ENCODE assay signal across 18 cellular contexts in genomic region chr20:32842688-32843524, GRCh38. TPM values are rescaled to one million over a fixed set of nuclear protein-coding genes. Genes with fewer than 3 reads are reported as not detected.
DNase-seq lines count a peak whose midpoint lies in the region; ATAC-seq, FAIRE-seq and TF ChIP-seq lines count a peak whose summit lies in the region.
"Had no signal": no experiment of that assay in that cellular context is flagged by ENCODE, and none has a peak within 500 bp of the region (broad histone marks: within the 10 kb centered on the region; RNA-seq: fewer than 3 reads in every experiment).

No MANE protein-coding gene starts in this region.

- DNase-seq in activated T-cell treated with anti-CD3 and anti-CD28 coated beads, Interleukin-2, amount 50 U/mL, for 24 hours = no peak
- DNase-seq in activated T-cell treated with anti-CD3 and anti-CD28 coated beads for 4 hours (no peak), H9 (no peak), body of pancreas (peak in 3 of 4 donors; percentile 20 to 45 (median 31)), pancreas (peak in 1 of 6 donors; percentile 38), DMS 273 (lab: John Stamatoyannopoulos, UW; ENCODE audit: unreplicated experiment) (no peak), GM23248 (no peak)
- DNase-seq: COR-L47, EL, NCI-H187, NCI-H526 treated with DMSO at 0.1 percent for 48 hours, SHP77 had no signal

- H2AK5ac ChIP-seq in H9 (ENCODE audit: insufficient read length, low read length) = no peak overlapping the region

- no peaks in the 10 kb centered on the region for H3K9me3 Mint-ChIP-seq in activated T-cell treated with anti-CD3 and anti-CD28 coated beads, Interleukin-2, amount 50 U/mL, for 24 hours
- no peaks in the 10 kb centered on the region for H3K9me3 Mint-ChIP-seq in H9

- H3K4me1 ChIP-seq in H9 (ENCODE audit: insufficient read depth, low read length) (no peaks in the 10 kb centered on the region), body of pancreas (peaks cover 17% of the 10 kb centered on the region), pancreas (peaks cover 0 to 5% (median 0%) of the 10 kb centered on the region in 3 donors), GM23248 (ENCODE audit: insufficient read depth) (peaks cover 8% of the 10 kb centered on the region; the same call in 1 of the 2 replicates)
- H3K4me1 ChIP-seq: HAP-1 had no signal

- H3K36me3 ChIP-seq in body of pancreas (replicated peaks in 1 of 2; ENCODE audit: insufficient read depth in 1 of 2, low read depth in 2 of 2) (peaks cover 0 to 25% of the 10 kb centered on the region in 2 donors), pancreas (peaks cover 0 to 28% (median 15%) of the 10 kb centered on the region in 3 donors), GM23248 (ENCODE audit: low read depth) (peaks cover 52% of the 10 kb centered on the region)

- H3K4me2 ChIP-seq in H9 (ENCODE audit: insufficient read depth, insufficient read length, low read length) (no peak overlapping the region), GM23248 (ENCODE audit: unreplicated experiment) (no peak overlapping the region)
- H3K4me2 ChIP-seq: BLaER1 treated with 17β-estradiol and CSF1 and Interleukin-3, amounts not matched to agents 10 nM and 100 nM had no signal

- peak overlapping the region; percentile 70 for H3K27ac Mint-ChIP-seq in activated T-cell treated with anti-CD3 and anti-CD28 coated beads, Interleukin-2, amount 50 U/mL, for 24 hours
- H3K27ac Mint-ChIP-seq in H9 = peak overlapping the region in 2 of 3 experiments; percentile 5 to 20; a peak in 1 of 7 replicates

- TF ChIP-seq CTCF in H9 (conservative IDR thresholded peaks at IDR 0.05) (no peak), body of pancreas (IDR thresholded peaks at IDR 0.05) (no peak), pancreas (IDR thresholded peaks at IDR 0.05) (no peak)

- no peak overlapping the region for H4K8ac ChIP-seq in H9 (replicated peaks; ENCODE audit: insufficient read length, low read depth, low read length)

- no peaks in the 10 kb centered on the region for H3K23me2 ChIP-seq in H9 (ENCODE audit: insufficient read length, low read depth, low read length, poor library complexity, severe bottlenecking)

- H4K91ac ChIP-seq in H9 (ENCODE audit: insufficient read length, low read depth, low read length) = no peak overlapping the region

- no peak overlapping the region for H3K56ac ChIP-seq in H9 (ENCODE audit: insufficient read length, low read depth, low read length)

- peak; percentile 62 for ATAC-seq in body of pancreas
- peak; percentile 74 to 90 (median 80) for ATAC-seq in pancreas
- no peak for ATAC-seq in HG03378 (IDR thresholded peaks at IDR 0.05; ENCODE audit: unreplicated experiment)
- ATAC-seq: K562 had no signal

- H3K27ac ChIP-seq in H9 (ENCODE audit: insufficient read length, low read depth, low read length) = no peak overlapping the region
- peak overlapping the region in 2 of 4 donors; percentile 46 to 48 for H3K27ac ChIP-seq in body of pancreas
- H3K27ac ChIP-seq in pancreas = peak overlapping the region in 1 of 4 donors; percentile 17
- H3K27ac ChIP-seq in GM23248 = no peak overlapping the region
- H3K27ac ChIP-seq: BLaER1 treated with 17β-estradiol and CSF1 and Interleukin-3, amounts not matched to agents 10 nM and 100 nM had no signal

- no peak overlapping the region for H2BK15ac ChIP-seq in H9 (ENCODE audit: low read depth, low read length)

- H3K9ac ChIP-seq in H9 (ENCODE audit: extremely low read depth, insufficient read length, low read length) = no peak overlapping the region
- no peak overlapping the region for H3K9ac ChIP-seq in GM23248
- H3K9ac ChIP-seq: BLaER1 treated with 17β-estradiol and CSF1 and Interleukin-3, amounts not matched to agents 10 nM and 100 nM had no signal

- no peak overlapping the region for H2BK120ac ChIP-seq in H9 (ENCODE audit: low read depth, low read length, poor library complexity, severe bottlenecking)

- no peak overlapping the region for H3K4me3 ChIP-seq in body of pancreas
- no peak overlapping the region for H3K4me3 ChIP-seq in pancreas
- H3K4me3 ChIP-seq in GM23248 = no peak overlapping the region
- H3K4me3 ChIP-seq: BLaER1 treated with 17β-estradiol and CSF1 and Interleukin-3, amounts not matched to agents 10 nM and 100 nM; HAP-1; K562 had no signal

- no peaks in the 10 kb centered on the region for H3K9me2 ChIP-seq in GM23248 (ENCODE audit: insufficient read depth)

- TF ChIP-seq POLR2A in body of pancreas (IDR thresholded peaks at IDR 0.05) = no peak

- no peak overlapping the region for H2BK20ac ChIP-seq in H9 (ENCODE audit: low read depth, low read length, poor library complexity, severe bottlenecking)

- peaks cover 93% of the 10 kb centered on the region for H3K36me3 Mint-ChIP-seq in activated T-cell treated with anti-CD3 and anti-CD28 coated beads, Interleukin-2, amount 50 U/mL, for 24 hours (ENCODE audit: low read depth)
- peaks cover 62 to 85% (median 73%) of the 10 kb centered on the region in 3 experiments; a peak in 6 of 7 replicates for H3K36me3 Mint-ChIP-seq in H9 (ENCODE audit: insufficient read depth in 1 of 3, low read depth in 3 of 3)

- no peaks in the 10 kb centered on the region for H4K20me1 ChIP-seq in H9 (ENCODE audit: control insufficient read depth, insufficient read depth, insufficient read length)
- H4K20me1 ChIP-seq in GM23248 (ENCODE audit: insufficient read depth) = no peaks in the 10 kb centered on the region

- no peak overlapping the region for H2AFZ ChIP-seq in H9 (ENCODE audit: low read length)
- H2AFZ ChIP-seq in GM23248 = no peak overlapping the region

- H3T11ph ChIP-seq in H9 (ENCODE audit: low read length) = no peak overlapping the region

- no peak overlapping the region for H3K23ac ChIP-seq in H9 (ENCODE audit: insufficient read length, low read depth, low read length)

- H3K18ac ChIP-seq in H9 (ENCODE audit: insufficient read length, low read depth, low read length) = no peak overlapping the region

- H3K9me3 ChIP-seq in H9 (ENCODE audit: control insufficient read depth, low read depth, low read length) (no peaks in the 10 kb centered on the region), body of pancreas (no peaks in the 10 kb centered on the region), pancreas (no peaks in the 10 kb centered on the region), GM23248 (ENCODE audit: low read depth) (no peaks in the 10 kb centered on the region)
- H3K9me3 ChIP-seq: BLaER1 treated with 17β-estradiol and CSF1 and Interleukin-3, amounts not matched to agents 10 nM and 100 nM; HAP-1 had no signal

- intact Hi-C loops in body of pancreas (cut with DNase I) = no loop called here
- intact Hi-C loops in pancreas (cut with DNase I) = no loop called here

- H3K27me3 Mint-ChIP-seq in activated T-cell treated with anti-CD3 and anti-CD28 coated beads, Interleukin-2, amount 50 U/mL, for 24 hours = no peaks in the 10 kb centered on the region
- no peaks in the 10 kb centered on the region for H3K27me3 Mint-ChIP-seq in H9 (ENCODE audit: low read depth)

- H3F3A ChIP-seq in GM23248 (ENCODE audit: insufficient read depth) = peaks cover 6% of the 10 kb centered on the region; the same call in 1 of the 2 replicates

- H2BK5ac ChIP-seq in H9 (ENCODE audit: insufficient read length, low read length) = no peak overlapping the region

- no peak overlapping the region for H3K4ac ChIP-seq in H9 (ENCODE audit: low read depth, low read length)

- H3K79me2 ChIP-seq in H9 (ENCODE audit: insufficient read depth, low read length) (0 out of 2 replicates have a peak, but pooled peaks cover 2% of the 10 kb centered on the region), GM23248 (ENCODE audit: insufficient read depth) (peaks cover 93% of the 10 kb centered on the region)

- no peak overlapping the region for H3K4me3 Mint-ChIP-seq in activated T-cell treated with anti-CD3 and anti-CD28 coated beads, Interleukin-2, amount 50 U/mL, for 24 hours
- H3K4me3 Mint-ChIP-seq in H9 = no peak overlapping the region

- H4K5ac ChIP-seq in H9 (ENCODE audit: insufficient read length, low read depth, low read length) = no peak overlapping the region

- no peaks in the 10 kb centered on the region for H3K79me1 ChIP-seq in H9 (ENCODE audit: insufficient read depth, low read depth, low read length, poor library complexity, severe bottlenecking)

- no peak overlapping the region for H2BK12ac ChIP-seq in H9 (ENCODE audit: insufficient read length, low read depth, low read length)

- no peak overlapping the region for H3K14ac ChIP-seq in H9 (ENCODE audit: insufficient read depth, low read length)

- in situ Hi-C loops in GM23248 (cut with MboI) = no loop called here

- no peaks in the 10 kb centered on the region for H3K27me3 ChIP-seq in H9 (ENCODE audit: insufficient read depth, low read length)
- no peaks in the 10 kb centered on the region for H3K27me3 ChIP-seq in body of pancreas
- no peaks in the 10 kb centered on the region for H3K27me3 ChIP-seq in pancreas
- H3K27me3 ChIP-seq in GM23248 (replicated peaks; ENCODE audit: insufficient read depth) = no peaks in the 10 kb centered on the region
- H3K27me3 ChIP-seq: BLaER1 treated with 17β-estradiol and CSF1 and Interleukin-3, amounts not matched to agents 10 nM and 100 nM had no signal

- peaks cover 58% of the 10 kb centered on the region for H3K4me1 Mint-ChIP-seq in activated T-cell treated with anti-CD3 and anti-CD28 coated beads, Interleukin-2, amount 50 U/mL, for 24 hours (ENCODE audit: low read depth)
- peaks cover 5 to 9% of the 10 kb centered on the region in 2 experiments for H3K4me1 Mint-ChIP-seq in H9

- FAIRE-seq in pancreas (lab: Jason Lieb, UNC) = no peak
- FAIRE-seq: A204.1 had no signal

- WGBS in H9 (ENCODE audit: extremely low coverage, insufficient read length, low lambda C conversion rate) = no CpG with 5 or more reads among the region's 8 CpGs
- 48 to 49% methylated on average over 8 of the region's 8 CpGs for WGBS in body of pancreas, 2 donors
- whole genome bisulfite sequencing in pancreas, 2 donors = 52 to 53% methylated on average over 8 of the region's 8 CpGs
- WGBS in GM23248 (ENCODE audit: low coverage in 1 of 2, low lambda C conversion rate in 2 of 2, missing lambda C conversion rate in 2 of 2), 2 experiments = 86% methylated on average over 8 of the region's 8 CpGs

RNA-seq across cellular contexts. Expression of gene EFCAB8, which starts 15.8 kb away (rescaled TPM):
- total RNA-seq in H9 (2021) (0.09 TPM in 1 of 2 replicates, not detected in the other), body of pancreas (under 1 TPM in 1 of 2 donors, not detected in 1; 0.26 TPM), pancreas (under 1 TPM in 5 of 6 donors, not detected in 1; 0.12 to 0.35 (median 0.19) TPM)
- polyA plus RNA-seq in pancreas (under 1 TPM; 0.14 to 0.19 TPM), GM23248 (2016; fragmentation: Nextera tagmentation; extraction: Ambion mirVana) (not detected in 2 replicates)
- total RNA-seq in GM23248 (2014; rRNA removed; shearing (Covaris generic)) = 0.13 TPM in 1 of 2 replicates, not detected in the other
- total RNA-seq: OCI-LY7 had no signal

RNA-seq across cellular contexts. Expression of gene MAPRE1, which starts 23.2 kb away (rescaled TPM):
- total RNA-seq in H9 (2021) (286 and 289 TPM in 2 replicates), body of pancreas (10 to 100 TPM; 32.4 to 37.6 TPM), pancreas (10 to 100 TPM; 20.6 to 46.7 (median 32.6) TPM)
- polyA plus RNA-seq in pancreas (10 to 100 TPM; 12.4 to 32.0 TPM), GM23248 (2016; fragmentation: Nextera tagmentation; extraction: Ambion mirVana) (77.4 and 82.8 TPM in 2 replicates)
- total RNA-seq in GM23248 (2014; rRNA removed; shearing (Covaris generic)) = 91.3 and 94.8 TPM in 2 replicates

Comparison
In these comparisons a context has a peak if more than half of its experiments do, and no peak if none do; other contexts are left out.
1. DNase-seq: peak in body of pancreas (3 of 4); none in activated T-cell treated with anti-CD3 and anti-CD28 coated beads, Interleukin-2, amount 50 U/mL, for 24 hours (single experiment), activated T-cell treated with anti-CD3 and anti-CD28 coated beads for 4 hours (single experiment), H9 (single experiment), DMS 273 (single experiment) and GM23248 (single experiment).